In genomic region chr17:19010729-19011505, GRCh38 we compare ENCODE assay signal across 12 cellular contexts. TPM values are rescaled to one million over a fixed set of nuclear protein-coding genes. Genes with fewer than 3 reads are reported as not detected.
DNase-seq lines count a peak whose midpoint lies in the region; ATAC-seq and TF ChIP-seq lines count a peak whose summit lies in the region.
"Had no signal": no experiment of that assay in that cellular context is flagged by ENCODE, and none has a peak within 500 bp of the region (broad histone marks: within the 10 kb centered on the region; RNA-seq: fewer than 3 reads in every experiment).

No MANE protein-coding gene starts in this region.

- no peak overlapping the region; the same call in 2 of the 3 replicates for H3K4me3 Mint-ChIP-seq in GM23338
- no peak overlapping the region for H3K4me3 Mint-ChIP-seq in osteocyte (ENCODE audit: unreplicated experiment)

- H3K4me1 Mint-ChIP-seq in GM23338 (peaks cover 10% of the 10 kb centered on the region), osteocyte (ENCODE audit: unreplicated experiment) (no peaks in the 10 kb centered on the region)

- H3K4me3 ChIP-seq in GM23338 (no peak overlapping the region), Panc1 (ENCODE audit: low read depth in 2 of 2, low read length in 2 of 2) (no peak overlapping the region)
- H3K4me3 ChIP-seq: coronary artery had no signal

- no peaks in the 10 kb centered on the region for H3F3A ChIP-seq in GM23338 (replicated peaks; ENCODE audit: low read depth)

- H3K27me3 ChIP-seq in GM23338 (ENCODE audit: insufficient read depth) (no peaks in the 10 kb centered on the region), Panc1 (ENCODE audit: control insufficient read depth, insufficient read depth, low read length) (no peaks in the 10 kb centered on the region), foreskin keratinocyte (no peaks in the 10 kb centered on the region)

- no peaks in the 10 kb centered on the region for H3K36me3 Mint-ChIP-seq in GM23338 (ENCODE audit: low read depth)
- H3K36me3 Mint-ChIP-seq in osteocyte (ENCODE audit: unreplicated experiment), result no peaks in the 10 kb centered on the region

- H3K9me2 ChIP-seq in GM23338 (ENCODE audit: insufficient read depth), result no peaks in the 10 kb centered on the region

- in situ Hi-C loops in Panc1 (cut with HindIII; ENCODE audit: low pct_unique_long_range_greater_than_20kb, low sequenced_read_pairs), result no loop called here

- H3K9me3 Mint-ChIP-seq in GM23338 (peaks cover 13% of the 10 kb centered on the region; the same call in 2 of the 3 replicates), osteocyte (ENCODE audit: unreplicated experiment) (no peaks in the 10 kb centered on the region)

- ATAC-seq in GM23338 (peak; percentile 35), Panc1 (peak; percentile 15; the same call in 1 of the 2 replicates), foreskin keratinocyte (peak; percentile 43), sciatic nerve (peak; percentile 50), GM21423 (IDR thresholded peaks at IDR 0.05; ENCODE audit: unreplicated experiment) (no peak)

- no TSS peak for BruUV-seq in Panc1 (replicated peaks; lab: Mats Ljungman, UMichigan)

- no peak overlapping the region for H3K27ac ChIP-seq in GM23338 (ENCODE audit: low read depth)
- no peak overlapping the region for H3K27ac ChIP-seq in Panc1 (ENCODE audit: low read length)
- H3K27ac ChIP-seq in foreskin keratinocyte, result no peak overlapping the region
- H3K27ac ChIP-seq: coronary artery, VCaP had no signal

- H3K36me3 ChIP-seq in GM23338 (ENCODE audit: insufficient read depth) (no peaks in the 10 kb centered on the region), Panc1 (ENCODE audit: control insufficient read depth, insufficient read depth, low read length) (no peaks in the 10 kb centered on the region)

- TF ChIP-seq CTCF in GM23338 (conservative IDR thresholded peaks at IDR 0.05; ENCODE audit: low read depth in 2 of 2), result no peak
- no peak for TF ChIP-seq CTCF in Panc1 (IDR thresholded peaks at IDR 0.05)
- no peak for TF ChIP-seq CTCF in foreskin keratinocyte (conservative IDR thresholded peaks at IDR 0.05)
- no peak for TF ChIP-seq CTCF in osteocyte (IDR thresholded peaks at IDR 0.05)

- DNase-seq in GM23338 (ENCODE audit: low spot score) (no peak), Panc1 (ENCODE audit: low read depth, low spot score) (no peak), foreskin keratinocyte (peak; percentile 20 to 40), sciatic nerve (ENCODE audit: low spot score) (no peak), NCI-H128 (lab: John Stamatoyannopoulos, UW; ENCODE audit: unreplicated experiment) (no peak), osteocyte (ENCODE audit: extremely low spot score, unreplicated experiment) (no peak)
- DNase-seq: NK-92 treated with Interleukin-12 subunit alpha and Interleukin-12 subunit beta, amount 100 ng/mL, for 24 hours; stimulated activated CD4-positive, alpha-beta T cell treated with anti-CD3 and anti-CD28 coated beads, Interleukin-4, amount 100 ng/mL, for 4 hours; stimulated activated naive CD4-positive, alpha-beta T cell treated with Interleukin-2 at 50 U/mL for 16 hours had no signal

- no peak overlapping the region for H2AFZ ChIP-seq in GM23338

- H3K79me2 ChIP-seq in GM23338 (replicated peaks; ENCODE audit: insufficient read depth), result no peaks in the 10 kb centered on the region

- no peaks in the 10 kb centered on the region for H3K4me1 ChIP-seq in GM23338 (ENCODE audit: insufficient read depth)
- H3K4me1 ChIP-seq in Panc1 (ENCODE audit: control insufficient read depth, insufficient read depth, low read length), result no peaks in the 10 kb centered on the region
- peaks cover 10% of the 10 kb centered on the region for H3K4me1 ChIP-seq in foreskin keratinocyte

- H3K27ac Mint-ChIP-seq in GM23338 (no peak overlapping the region), osteocyte (ENCODE audit: unreplicated experiment) (no peak overlapping the region)

- no peaks in the 10 kb centered on the region for H4K20me1 ChIP-seq in GM23338 (replicated peaks; ENCODE audit: insufficient read depth)

- CTCF ChIA-PET in Panc1 (lab: Charles Lee), result no interaction called here

- H3K27me3 Mint-ChIP-seq in GM23338 (ENCODE audit: insufficient read depth, low read depth, poor library complexity) (peaks cover 5% of the 10 kb centered on the region), osteocyte (ENCODE audit: unreplicated experiment) (no peaks in the 10 kb centered on the region)

- no peaks in the 10 kb centered on the region for H3K9me3 ChIP-seq in Panc1 (ENCODE audit: control insufficient read depth, insufficient read depth, low read depth, low read length)

- H3K4me2 ChIP-seq in GM23338, result no peak overlapping the region

- POLR2A ChIA-PET in Panc1 (lab: Charles Lee), result interaction anchor here (0.5 kb wide), 1 partner anchor 15 kb away, joined by 3 read pairs; no protein-coding TSS in a partner anchor

- intact Hi-C loops in Panc1 (cut with micrococcal nuclease; ENCODE audit: unreplicated experiment), result no loop called here
- intact Hi-C loops in sciatic nerve (cut with DNase I), result no loop called here

TF ChIP-seq in GM23338, 12 proteins besides CTCF, POLR2A, EP300 and RAD21:
- TF ChIP-seq NANOG (IDR thresholded peaks at IDR 0.05; ENCODE audit: borderline replicate concordance) (no peak), ZNF114 (CRISPR knock-in tag; IDR thresholded peaks at IDR 0.05) (no peak), POLR2AphosphoS5 (IDR thresholded peaks at IDR 0.05; ENCODE audit: low read depth) (no peak), CREB1 (CRISPR knock-in tag; IDR thresholded peaks at IDR 0.05; ENCODE audit: low read depth) (no peak)

RNA-seq across cellular contexts. Expression of gene FAM83G, which starts 6.4 kb away (rescaled TPM):
- 44.5 and 46.6 TPM in 2 replicates for total RNA-seq in GM23338 (2014; rRNA removed; shearing (Covaris generic))
- polyA plus RNA-seq in GM23338 (2016; fragmentation: Nextera tagmentation; extraction: Ambion mirVana) (7.6 and 8.5 TPM in 2 replicates), foreskin keratinocyte (25.0 and 26.2 TPM in 2 replicates)
- total RNA-seq in Panc1 (2021; ENCODE audit: unreplicated experiment) (17.3 TPM), foreskin keratinocyte (49.6 and 50.4 TPM in 2 replicates), sciatic nerve (1.8 TPM), osteocyte (4.1 and 4.7 TPM in 2 replicates)
- 15.6 TPM for polyA plus RNA-seq in Panc1 (2012; ENCODE audit: insufficient read length)

RNA-seq across cellular contexts. Expression of gene GRAP, which starts 35.8 kb away (rescaled TPM):
- total RNA-seq in GM23338 (2014; rRNA removed; shearing (Covaris generic)), result 0.24 and 0.27 TPM in 2 replicates
- 0.47 TPM in 1 of 2 replicates, not detected in the other for polyA plus RNA-seq in GM23338 (2016; fragmentation: Nextera tagmentation; extraction: Ambion mirVana)
- total RNA-seq in Panc1 (2021; ENCODE audit: unreplicated experiment), result 0.21 TPM
- not detected for polyA plus RNA-seq in Panc1 (2012; ENCODE audit: insufficient read length)
- total RNA-seq in foreskin keratinocyte, result 0.14 TPM in 2 replicates
- polyA plus RNA-seq in foreskin keratinocyte, result 0.17 and 0.19 TPM in 2 replicates
- total RNA-seq in sciatic nerve, result 6.2 TPM
- total RNA-seq in osteocyte, result not detected in 2 replicates

RNA-seq across cellular contexts. Expression of gene SLC5A10, which starts 59.0 kb away (rescaled TPM):
- 0.10 TPM in 1 of 2 replicates, not detected in the other for total RNA-seq in GM23338 (2014; rRNA removed; shearing (Covaris generic))
- polyA plus RNA-seq in GM23338 (2016; fragmentation: Nextera tagmentation; extraction: Ambion mirVana) (not detected in 2 replicates), foreskin keratinocyte (0.06 TPM in 1 of 2 replicates, not detected in the other)
- total RNA-seq in Panc1 (2021; ENCODE audit: unreplicated experiment) (not detected), foreskin keratinocyte (0.14 TPM in 1 of 2 replicates, not detected in the other), sciatic nerve (not detected), osteocyte (not detected in 2 replicates)
- not detected for polyA plus RNA-seq in Panc1 (2012; ENCODE audit: insufficient read length)

Comparison
In these comparisons a context has a peak if more than half of its experiments do, and no peak if none do; other contexts are left out.
1. DNase-seq: peak in foreskin keratinocyte (2 of 2); none in GM23338 (single experiment), Panc1 (single experiment), sciatic nerve (single experiment), NCI-H128 (single experiment) and osteocyte (single experiment).